14 cellular contexts compared by ENCODE assay signal in the genomic region with DNA sequence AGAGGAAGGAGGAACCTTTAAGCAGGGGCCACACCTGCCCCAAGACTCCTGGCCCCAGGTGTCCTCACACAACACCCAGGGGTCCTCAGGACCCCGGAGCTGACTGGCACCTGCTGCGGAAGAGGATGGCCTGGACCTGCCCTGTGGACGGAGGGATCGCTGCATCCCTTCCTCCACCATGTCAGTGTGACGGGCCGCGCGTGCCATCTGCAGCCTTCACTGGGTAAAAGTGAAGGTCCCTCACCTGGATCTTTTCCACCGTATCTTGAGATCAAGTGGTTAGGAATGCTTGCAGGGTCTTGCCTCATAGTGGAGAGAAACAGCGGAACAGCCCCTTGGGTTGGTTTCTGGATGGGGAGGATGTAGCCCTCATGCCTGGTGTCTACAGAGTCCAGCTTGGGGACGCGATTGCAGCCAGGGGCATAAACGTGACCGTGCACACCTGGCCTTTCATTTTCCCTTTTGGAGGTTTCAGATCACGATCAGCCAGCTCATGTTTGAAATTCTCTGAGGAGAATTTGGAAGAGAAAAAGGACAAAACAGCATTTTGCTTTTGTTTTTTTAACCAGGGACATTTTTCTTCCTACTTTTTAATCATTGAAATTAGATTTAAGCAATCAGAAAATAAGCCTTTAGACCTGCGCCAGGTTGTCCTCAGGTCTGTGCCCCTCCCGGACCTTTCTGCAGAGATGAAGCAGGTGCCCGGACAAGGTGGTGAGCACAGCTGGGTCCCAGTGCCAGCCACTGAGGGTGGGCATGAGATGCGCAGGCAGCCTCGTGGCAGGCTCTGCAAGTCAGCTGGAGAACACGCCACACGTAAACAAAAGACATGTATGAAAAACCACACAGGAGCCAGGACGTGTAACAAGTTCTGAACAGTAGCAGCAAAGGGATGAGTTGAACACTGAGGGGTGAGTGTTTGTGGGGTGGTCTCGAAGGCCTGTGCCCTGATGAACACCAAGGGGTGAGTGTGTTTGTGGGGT.
"Had no signal": no experiment of that assay in that cellular context is flagged by ENCODE, and none has a peak within 500 bp of the region (broad histone marks: within the 10 kb centered on the region; RNA-seq: fewer than 3 reads in every experiment).

No MANE protein-coding gene starts in this region.

- H2AFZ ChIP-seq: hepatocyte had no signal

- H3K9me3 ChIP-seq: adrenal gland, ovary, suprapubic skin, upper lobe of right lung had no signal

- H3K4me3 ChIP-seq: adrenal gland, hepatocyte, ovary, SK-N-MC, suprapubic skin, upper lobe of right lung had no signal

- H3K4me3 Mint-ChIP-seq: activated naive CD4-positive, alpha-beta T cell treated with anti-CD3 and anti-CD28 coated beads, Interleukin-2, amount 50 U/mL, for 24 hours; nephron progenitor cell had no signal

- H3K4me2 ChIP-seq: hepatocyte had no signal

- H3K79me2 ChIP-seq: hepatocyte had no signal

- H3K36me3 Mint-ChIP-seq: activated naive CD4-positive, alpha-beta T cell treated with anti-CD3 and anti-CD28 coated beads, Interleukin-2, amount 50 U/mL, for 24 hours had no signal

- H3K36me3 ChIP-seq: adrenal gland, ovary, suprapubic skin, upper lobe of right lung had no signal

- H3K27ac Mint-ChIP-seq: activated naive CD4-positive, alpha-beta T cell treated with anti-CD3 and anti-CD28 coated beads, Interleukin-2, amount 50 U/mL, for 24 hours; nephron progenitor cell had no signal

- H3K27ac ChIP-seq: adrenal gland, hepatocyte, ovary, SK-N-MC, suprapubic skin, upper lobe of right lung had no signal

- H3K9me3 Mint-ChIP-seq: activated naive CD4-positive, alpha-beta T cell treated with anti-CD3 and anti-CD28 coated beads, Interleukin-2, amount 50 U/mL, for 24 hours had no signal

- H3K4me1 Mint-ChIP-seq: activated naive CD4-positive, alpha-beta T cell treated with anti-CD3 and anti-CD28 coated beads, Interleukin-2, amount 50 U/mL, for 24 hours had no signal

- DNase-seq: activated T-cell treated with anti-CD3 and anti-CD28 coated beads for 4 hours; left ventricle myocardium superior; mesendoderm; nephron progenitor cell; stimulated activated CD4-positive, alpha-beta T cell treated with anti-CD3 and anti-CD28 coated beads, Interleukin-4, amount 100 ng/mL, for 1 hour; stimulated activated naive CD4-positive, alpha-beta T cell treated with Interleukin-2 at 50 U/mL for 16 hours; upper lobe of right lung had no signal

- H3K27me3 ChIP-seq: hepatocyte, ovary had no signal

- ATAC-seq: activated CD4-positive, CD25-positive, alpha-beta regulatory T cell treated with anti-CD3 and anti-CD28 coated beads, Interleukin-2, amount 50 U/mL, for 24 hours; left ventricle myocardium superior; upper lobe of right lung had no signal
